In genomic region chr11:27248430-27249207, GRCh38 we compare ENCODE assay signal across 23 cellular contexts.
DNase-seq lines count a peak whose midpoint lies in the region; ATAC-seq and TF ChIP-seq lines count a peak whose summit lies in the region.
"Had no signal": no experiment of that assay in that cellular context is flagged by ENCODE, and none has a peak within 500 bp of the region (broad histone marks: within the 10 kb centered on the region; RNA-seq: fewer than 3 reads in every experiment).

No MANE protein-coding gene starts in this region.

- H3K4me1 ChIP-seq in breast epithelium (no peaks in the 10 kb centered on the region), mesenchymal stem cell (ENCODE audit: control insufficient read depth, insufficient read depth, low read depth, low read length) (no peaks in the 10 kb centered on the region), suprapubic skin (peaks cover 4% of the 10 kb centered on the region), PC-3 (ENCODE audit: insufficient read depth, low read length) (no peaks in the 10 kb centered on the region)
- H3K4me1 ChIP-seq: body of pancreas, stomach, upper lobe of left lung had no signal

- H3K23ac ChIP-seq in mesenchymal stem cell (ENCODE audit: low read length in 2 of 2) = no peak overlapping the region

- no peak overlapping the region for H3K4me3 ChIP-seq in breast epithelium
- H3K4me3 ChIP-seq in mesenchymal stem cell (ENCODE audit: insufficient read depth in 1 of 2, low read depth in 1 of 2, low read length in 2 of 2) = no peak overlapping the region
- H3K4me3 ChIP-seq in suprapubic skin = no peak overlapping the region
- H3K4me3 ChIP-seq in PC-3 (ENCODE audit: low read length) = no peak overlapping the region
- H3K4me3 ChIP-seq: body of pancreas, Peyer's patch, stomach, upper lobe of left lung had no signal

- no peak overlapping the region for H2BK12ac ChIP-seq in mesenchymal stem cell (ENCODE audit: low read length in 2 of 2)

- H3K9me3 ChIP-seq in breast epithelium = no peaks in the 10 kb centered on the region
- no peaks in the 10 kb centered on the region for H3K9me3 ChIP-seq in mesenchymal stem cell (ENCODE audit: control insufficient read depth, low read length)
- H3K9me3 ChIP-seq in suprapubic skin = no peaks in the 10 kb centered on the region
- H3K9me3 ChIP-seq in PC-3 (ENCODE audit: low read length) = no peaks in the 10 kb centered on the region
- H3K9me3 ChIP-seq: body of pancreas, Peyer's patch, SK-N-SH, stomach, upper lobe of left lung had no signal

- H2BK120ac ChIP-seq in mesenchymal stem cell (ENCODE audit: low read depth, low read length) = no peak overlapping the region

- no peak overlapping the region for H3K4me3 Mint-ChIP-seq in MCF 10A (ENCODE audit: unreplicated experiment)
- H3K4me3 Mint-ChIP-seq: B cell had no signal

- H3K27ac ChIP-seq in breast epithelium (peak overlapping the region; percentile 45 to 50), mesenchymal stem cell (ENCODE audit: low read length, poor library complexity, severe bottlenecking) (no peak overlapping the region), suprapubic skin (peak overlapping the region; percentile 1), PC-3 (ENCODE audit: low read length) (no peak overlapping the region)
- H3K27ac ChIP-seq: 22Rv1, body of pancreas, Peyer's patch, stomach, upper lobe of left lung had no signal

- BruUV-seq in MCF 10A (replicated peaks; lab: Mats Ljungman, UMichigan) = no TSS peak
- no TSS peak for BruUV-seq in PC-3 (replicated peaks; lab: Mats Ljungman, UMichigan)

- no peak overlapping the region for H2BK5ac ChIP-seq in mesenchymal stem cell (ENCODE audit: low read depth, low read length, poor library complexity, severe bottlenecking)

- peak overlapping the region; percentile 59 for H3K9ac ChIP-seq in mesenchymal stem cell (ENCODE audit: low read length)
- H3K9ac ChIP-seq in PC-3 (ENCODE audit: low read length) = no peak overlapping the region
- H3K9ac ChIP-seq: SK-N-SH had no signal

- no peaks in the 10 kb centered on the region for H3K79me1 ChIP-seq in mesenchymal stem cell (replicated peaks; ENCODE audit: low read length, poor library complexity, severe bottlenecking)

- in situ Hi-C loops in KBM-7 (cut with MboI; ENCODE audit: low pct_unique_long_range_greater_than_20kb, low sequenced_read_pairs) = no loop called here

- H3K36me3 ChIP-seq in breast epithelium (no peaks in the 10 kb centered on the region), mesenchymal stem cell (ENCODE audit: control insufficient read depth in 1 of 2, insufficient read depth in 2 of 2, low read depth in 1 of 2, low read length in 2 of 2) (no peaks in the 10 kb centered on the region), suprapubic skin (no peaks in the 10 kb centered on the region), PC-3 (ENCODE audit: low read depth, low read length) (no peaks in the 10 kb centered on the region)
- H3K36me3 ChIP-seq: Peyer's patch, stomach, upper lobe of left lung had no signal

- no peaks in the 10 kb centered on the region for H3K27me3 Mint-ChIP-seq in MCF 10A (ENCODE audit: insufficient read depth, unreplicated experiment)

- H2AFZ ChIP-seq in mesenchymal stem cell (ENCODE audit: low read depth, low read length) (no peak overlapping the region), PC-3 (ENCODE audit: low read length) (no peak overlapping the region)

- no peaks in the 10 kb centered on the region for H3F3A ChIP-seq in PC-3 (ENCODE audit: low read length, unreplicated experiment)

- H4K91ac ChIP-seq in mesenchymal stem cell (ENCODE audit: low read length) = no peak overlapping the region

- POLR2A ChIA-PET in MCF 10A (lab: Yijun Ruan, JAX) (no interaction called here), PC-3 (lab: Charles Lee; ENCODE audit: unreplicated experiment) (no interaction called here)

- H4K20me1 ChIP-seq in PC-3 (ENCODE audit: low read length) = no peaks in the 10 kb centered on the region

- H3K4me2 ChIP-seq in mesenchymal stem cell (ENCODE audit: low read length, poor library complexity, severe bottlenecking) (no peak overlapping the region), PC-3 (ENCODE audit: low read length) (no peak overlapping the region)
- H3K4me2 ChIP-seq: SK-N-SH had no signal

- no peaks in the 10 kb centered on the region for H3K4me1 Mint-ChIP-seq in MCF 10A (ENCODE audit: insufficient read depth, unreplicated experiment)
- H3K4me1 Mint-ChIP-seq: B cell had no signal

- no peak overlapping the region for H3K27ac Mint-ChIP-seq in MCF 10A (ENCODE audit: low read depth, unreplicated experiment)
- H3K27ac Mint-ChIP-seq: activated naive CD4-positive, alpha-beta T cell treated with anti-CD3 and anti-CD28 coated beads, Interleukin-2, amount 50 U/mL, for 72 hours; B cell had no signal

- CTCF ChIA-PET in MCF 10A (lab: Yijun Ruan, JAX) (interaction anchor here (0.6 kb wide), 1 partner anchor 18 kb away, joined by 3 read pairs; no protein-coding TSS in a partner anchor), PC-3 (lab: Charles Lee) (no interaction called here)

- 56% methylated on average over 8 of the region's 12 CpGs for WGBS in mesenchymal stem cell
- 67% methylated on average over 12 of the region's 12 CpGs for WGBS in suprapubic skin

- H3K27me3 ChIP-seq in breast epithelium (no peaks in the 10 kb centered on the region), mesenchymal stem cell (ENCODE audit: control insufficient read depth in 1 of 2, insufficient read depth in 1 of 2, low read length in 2 of 2) (no peaks in the 10 kb centered on the region), suprapubic skin (no peaks in the 10 kb centered on the region), PC-3 (ENCODE audit: low read length) (no peaks in the 10 kb centered on the region)
- H3K27me3 ChIP-seq: body of pancreas, Peyer's patch, stomach, upper lobe of left lung had no signal

- DNase-seq in breast epithelium (ENCODE audit: low spot score in 2 of 2) = no peak
- DNase-seq in MCF 10A (ENCODE audit: unreplicated experiment) = no peak
- DNase-seq in globus pallidus (ENCODE audit: low spot score) = peak; percentile 25
- DNase-seq in mesenchymal stem cell = no peak
- no peak for DNase-seq in suprapubic skin (ENCODE audit: low spot score in 2 of 2)
- DNase-seq in PC-3 = no peak
- DNase-seq in KBM-7 = no peak
- DNase-seq: activated T-cell treated with anti-CD3 and anti-CD28 coated beads, Interleukin-2, amount 50 U/mL, for 48 hours; body of pancreas; COR-L47; cortex of kidney; DND-41; MM.1S; Peyer's patch; SK-N-SH; stimulated activated CD4-positive, alpha-beta T cell treated with anti-CD3 and anti-CD28 coated beads, Interleukin-2, amount 100 ng/mL, for 24 hours; stomach; upper lobe of left lung had no signal

- intact Hi-C loops in breast epithelium (cut with DNase I; ENCODE audit: low total_unique reads) = no loop called here
- intact Hi-C loops in MCF 10A (cut with micrococcal nuclease) = no loop called here
- intact Hi-C loops in PC-3 (cut with micrococcal nuclease) = no loop called here

- TF ChIP-seq CTCF in breast epithelium (IDR thresholded peaks at IDR 0.05) = no peak
- no peak for TF ChIP-seq CTCF in MCF 10A (IDR thresholded peaks at IDR 0.05; ENCODE audit: unreplicated experiment)
- TF ChIP-seq CTCF in suprapubic skin (IDR thresholded peaks at IDR 0.05) = no peak
- no peak for TF ChIP-seq CTCF in PC-3 (conservative IDR thresholded peaks at IDR 0.05; ENCODE audit: low read depth, low read length)

- ATAC-seq in PC-3 = no peak
- no peak for ATAC-seq in HG03175 (IDR thresholded peaks at IDR 0.05; ENCODE audit: unreplicated experiment)
- ATAC-seq: activated CD4-positive, CD25-positive, alpha-beta regulatory T cell treated with anti-CD3 and anti-CD28 coated beads, Interleukin-2, amount 50 U/mL, for 24 hours; activated naive CD4-positive, alpha-beta T cell treated with anti-CD3 and anti-CD28 coated beads, Interleukin-2, amount 50 U/mL, for 72 hours; body of pancreas had no signal

- no peak overlapping the region for H3K4ac ChIP-seq in mesenchymal stem cell (ENCODE audit: low read depth in 1 of 2, low read length in 2 of 2)

- H3K14ac ChIP-seq in mesenchymal stem cell (ENCODE audit: low read length in 2 of 2) = no peak overlapping the region

- TF ChIP-seq EP300 in suprapubic skin (IDR thresholded peaks at IDR 0.05) = no peak

- no peak overlapping the region for H2AK5ac ChIP-seq in mesenchymal stem cell (ENCODE audit: low read length, severe bottlenecking)

- H3K9me3 Mint-ChIP-seq in MCF 10A (ENCODE audit: unreplicated experiment) = no peaks in the 10 kb centered on the region
- H3K9me3 Mint-ChIP-seq: activated naive CD4-positive, alpha-beta T cell treated with anti-CD3 and anti-CD28 coated beads, Interleukin-2, amount 50 U/mL, for 72 hours had no signal

- H3K36me3 Mint-ChIP-seq in MCF 10A (ENCODE audit: insufficient read depth, unreplicated experiment) = no peaks in the 10 kb centered on the region
- H3K36me3 Mint-ChIP-seq: activated naive CD4-positive, alpha-beta T cell treated with anti-CD3 and anti-CD28 coated beads, Interleukin-2, amount 50 U/mL, for 72 hours had no signal

- TF ChIP-seq POLR2A in breast epithelium (IDR thresholded peaks at IDR 0.05) (no peak), suprapubic skin (IDR thresholded peaks at IDR 0.05) (no peak)

- no peaks in the 10 kb centered on the region for H3K9me2 ChIP-seq in PC-3 (replicated peaks; ENCODE audit: low read length)
- H3K9me2 ChIP-seq: SK-N-SH had no signal

- H3K18ac ChIP-seq in mesenchymal stem cell (ENCODE audit: low read depth in 1 of 2, low read length in 2 of 2) = no peak overlapping the region

- no peaks in the 10 kb centered on the region for H3K79me2 ChIP-seq in PC-3 (ENCODE audit: low read length)

- no peak overlapping the region for H4K8ac ChIP-seq in mesenchymal stem cell (ENCODE audit: low read length)

- no peak overlapping the region for H2BK15ac ChIP-seq in mesenchymal stem cell (ENCODE audit: low read depth, poor library complexity, severe bottlenecking)

Comparison
In these comparisons a context has a peak if more than half of its experiments do, and no peak if none do; other contexts are left out.
1. H3K27ac ChIP-seq: peak in breast epithelium (2 of 2) and suprapubic skin (single experiment); none in mesenchymal stem cell (single experiment) and PC-3 (single experiment).